In genomic region chr5:141878771-141879759, GRCh38 we compare ENCODE assay signal across 8 cellular contexts. TPM values are rescaled to one million over a fixed set of nuclear protein-coding genes. Genes with fewer than 3 reads are reported as not detected.
DNase-seq lines count a peak whose midpoint lies in the region; ATAC-seq and TF ChIP-seq lines count a peak whose summit lies in the region.

No MANE protein-coding gene starts in this region.

- H2AFZ ChIP-seq in IMR-90 (replicated peaks; ENCODE audit: low read length, poor library complexity), result peak overlapping the region; percentile 77
- H2AFZ ChIP-seq in PC-3 (ENCODE audit: low read length), result peak overlapping the region; percentile 92

- TF ChIP-seq CTCF in IMR-90 (conservative IDR thresholded peaks at IDR 0.05; ENCODE audit: low read depth, low read length) (peak; percentile 96), PC-3 (conservative IDR thresholded peaks at IDR 0.05; ENCODE audit: low read depth, low read length) (peak; percentile 85), esophagus muscularis mucosa (IDR thresholded peaks at IDR 0.05) (peak; percentile 87 to 96 (median 94))

- TF ChIP-seq POLR2A in IMR-90 (IDR thresholded peaks at IDR 0.05; ENCODE audit: low read depth, low read length) (0 out of 2 replicates have a peak, but pooled peaks have one; percentile 48), esophagus muscularis mucosa (IDR thresholded peaks at IDR 0.05; ENCODE audit: low read depth) (no peak)

- no peak overlapping the region for H2BK20ac ChIP-seq in IMR-90 (ENCODE audit: low read depth, low read length)

- CTCF ChIA-PET in IMR-90 (lab: Yijun Ruan, JAX) (interaction anchor here (0.5 to 4.3 kb wide), 22 partner anchors 10 to 214 kb away, joined by 3 to 31 read pairs (median 4); partner anchors contain the start of gene RNF14), PC-3 (lab: Charles Lee) (interaction anchor here (0.5 to 2.2 kb wide), 6 partner anchors 33 to 241 kb away, joined by 3 to 11 read pairs (median 6); no protein-coding TSS in a partner anchor)

- H3K36me3 ChIP-seq in IMR-90 (ENCODE audit: control insufficient read depth, insufficient read depth, low read length) (no peaks in the 10 kb centered on the region), PC-3 (ENCODE audit: low read depth, low read length) (no peaks in the 10 kb centered on the region), esophagus muscularis mucosa (peaks cover 0 to 6% (median 0%) of the 10 kb centered on the region in 4 donors), muscle layer of colon (ENCODE audit: insufficient read depth, low read length) (no peaks in the 10 kb centered on the region)

- TF ChIP-seq EP300 in esophagus muscularis mucosa (IDR thresholded peaks at IDR 0.05), result no peak

- DNase-seq in DMS 273 treated with DMSO at 0.1 percent for 48 hours (lab: John Stamatoyannopoulos, UW), result peak; percentile 77
- DNase-seq in IMR-90, result peak; percentile 80
- DNase-seq in PC-3, result peak; percentile 93
- peak; percentile 87 for DNase-seq in activated T-cell treated with anti-CD3 and anti-CD28 coated beads, Interleukin-2, amount 50 U/mL, for 4 hours
- DNase-seq in esophagus muscularis mucosa (ENCODE audit: extremely low spot score), result no peak
- peak; percentile 90 for DNase-seq in stimulated activated CD8-positive, alpha-beta memory T cell treated with anti-CD3 and anti-CD28 coated beads, Interleukin-4, amount 100 ng/mL, for 48 hours

- POLR2A ChIA-PET in IMR-90 (lab: Charles Lee; ENCODE audit: unreplicated experiment) (no interaction called here), PC-3 (lab: Charles Lee; ENCODE audit: unreplicated experiment) (interaction anchor here (0.7 to 1.3 kb wide), 3 partner anchors 29 to 58 kb away, joined by 5 to 13 read pairs (median 8); partner anchors contain the start of gene DELE1)

- H3K4me2 ChIP-seq in IMR-90 (ENCODE audit: low read depth, low read length) (peak overlapping the region; percentile 83), PC-3 (ENCODE audit: low read length) (peak overlapping the region; percentile 97)

- H2BK120ac ChIP-seq in IMR-90 (ENCODE audit: low read depth, low read length), result no peak overlapping the region

- H2AK9ac ChIP-seq in IMR-90 (replicated peaks; ENCODE audit: low read depth, low read length, poor library complexity), result peak overlapping the region; percentile 74

- H3K23ac ChIP-seq in IMR-90 (ENCODE audit: low read depth, low read length), result no peak overlapping the region

- peak; percentile 95 for TF ChIP-seq RAD21 in IMR-90 (IDR thresholded peaks at IDR 0.05; ENCODE audit: low read length)

- dilution Hi-C loops in IMR-90 (cut with HindIII; ENCODE audit: low sequenced_read_pairs, unreplicated experiment), result no loop called here

- H3K27me3 ChIP-seq in IMR-90 (ENCODE audit: control insufficient read depth, insufficient read depth, low read length) (peaks cover 85% of the 10 kb centered on the region), PC-3 (ENCODE audit: low read length) (no peaks in the 10 kb centered on the region), esophagus muscularis mucosa (peaks cover 0 to 86% (median 50%) of the 10 kb centered on the region in 4 donors), muscle layer of colon (ENCODE audit: control insufficient read depth in 1 of 2, insufficient read depth in 2 of 2, low read length in 2 of 2) (peaks cover 56 to 59% of the 10 kb centered on the region in 2 donors)

- no peak overlapping the region for H4K91ac ChIP-seq in IMR-90 (ENCODE audit: insufficient read depth, low read depth, low read length)

- H3K4me3 Mint-ChIP-seq in activated T-cell treated with anti-CD3 and anti-CD28 coated beads, Interleukin-2, amount 50 U/mL, for 4 hours, result peak overlapping the region; percentile 76

- ATAC-seq in GM21528 (IDR thresholded peaks at IDR 0.05; ENCODE audit: low FRiP score, unreplicated experiment) (peak; percentile 79), IMR-90 (ENCODE audit: low read depth) (peak; percentile 82), PC-3 (peak; percentile 63)
- peak; percentile 82 to 83 for ATAC-seq in activated T-cell treated with anti-CD3 and anti-CD28 coated beads, Interleukin-2, amount 50 U/mL, for 4 hours

- H3K27ac ChIP-seq in IMR-90 (ENCODE audit: insufficient read depth, low read length) (no peak overlapping the region), PC-3 (ENCODE audit: low read length) (0 out of 2 replicates have a peak overlapping the region, but pooled peaks have one; percentile 20), esophagus muscularis mucosa (replicated peaks in 1 of 4) (peak overlapping the region; percentile 73 to 82 (median 77)), muscle layer of colon (ENCODE audit: low read depth, low read length) (peak overlapping the region; percentile 55)

- peaks cover 32% of the 10 kb centered on the region for H3K4me1 Mint-ChIP-seq in activated T-cell treated with anti-CD3 and anti-CD28 coated beads, Interleukin-2, amount 50 U/mL, for 4 hours (ENCODE audit: low read depth)

- intact Hi-C loops in IMR-90 (cut with micrococcal nuclease) (loop anchor here (1.0 kb wide), 4 partner anchors 122 to 214 kb away; no protein-coding TSS in a partner anchor), PC-3 (cut with micrococcal nuclease) (loop anchor here (1.0 to 10.0 kb wide), 4 partner anchors 30 to 186 kb away; no protein-coding TSS in a partner anchor), esophagus muscularis mucosa (cut with DNase I) (loop anchor here (1.0 to 2.0 kb wide), 3 partner anchors 82 to 186 kb away; no protein-coding TSS in a partner anchor)

- no peak overlapping the region for H2AK5ac ChIP-seq in IMR-90 (ENCODE audit: low read depth, low read length)

- no peak overlapping the region for H3K56ac ChIP-seq in IMR-90 (ENCODE audit: extremely low read depth, insufficient read depth, low read length)

- H4K5ac ChIP-seq in IMR-90 (ENCODE audit: low read depth, low read length), result no peak overlapping the region

- H4K20me1 ChIP-seq in IMR-90 (ENCODE audit: insufficient read depth, low read length) (peaks cover 2% of the 10 kb centered on the region; the same call in 1 of the 2 replicates), PC-3 (ENCODE audit: low read length) (no peaks in the 10 kb centered on the region)

- H3K9ac ChIP-seq in IMR-90 (ENCODE audit: low read depth, low read length) (no peak overlapping the region), PC-3 (ENCODE audit: low read length) (peak overlapping the region; percentile 31; the same call in 1 of the 2 replicates), muscle layer of colon (ENCODE audit: low read length) (peak overlapping the region; percentile 45)

- no peak overlapping the region for H3K18ac ChIP-seq in IMR-90 (ENCODE audit: low read depth, low read length)

- H3K36me3 Mint-ChIP-seq in activated T-cell treated with anti-CD3 and anti-CD28 coated beads, Interleukin-2, amount 50 U/mL, for 4 hours (ENCODE audit: insufficient read depth), result no peaks in the 10 kb centered on the region

- H3K79me1 ChIP-seq in IMR-90 (ENCODE audit: low read depth in 1 of 2, low read length in 2 of 2), result no peaks in the 10 kb centered on the region

- H3K9me3 Mint-ChIP-seq in activated T-cell treated with anti-CD3 and anti-CD28 coated beads, Interleukin-2, amount 50 U/mL, for 4 hours, result no peaks in the 10 kb centered on the region

- in situ Hi-C loops in IMR-90 (cut with MboI; ENCODE audit: low sequenced_read_pairs), result loop anchor here (5.0 kb wide), 1 partner anchor 78 kb away; the partner anchor contains the start of gene PCDH12

- peaks cover 39% of the 10 kb centered on the region for H3K79me2 ChIP-seq in PC-3 (ENCODE audit: low read length)

- H3K14ac ChIP-seq in IMR-90 (replicated peaks; ENCODE audit: low read depth, low read length), result no peak overlapping the region

- 2% methylated on average over 7 of the region's 41 CpGs; no CpG with 5 or more reads in 1 of the 2 experiments for WGBS in IMR-90 (ENCODE audit: extremely low coverage in 2 of 2, insufficient read length in 1 of 2), 2 experiments
- 2% methylated on average over 18 of the region's 41 CpGs for WGBS in esophagus muscularis mucosa

- no peaks in the 10 kb centered on the region for H3K9me1 ChIP-seq in IMR-90 (ENCODE audit: insufficient read depth, low read length)

- H4K8ac ChIP-seq in IMR-90 (ENCODE audit: low read depth in 2 of 2, low read length in 2 of 2), result no peak overlapping the region

- no peak overlapping the region for H2BK5ac ChIP-seq in IMR-90 (ENCODE audit: low read depth, low read length, poor library complexity, severe bottlenecking)

- H3K4ac ChIP-seq in IMR-90 (ENCODE audit: low read depth, low read length), result no peak overlapping the region

- H3K4me3 ChIP-seq in IMR-90 (ENCODE audit: insufficient read depth, low read depth, low read length) (peak overlapping the region; percentile 40), PC-3 (ENCODE audit: low read length) (peak overlapping the region; percentile 71), esophagus muscularis mucosa (peak overlapping the region; percentile 70 to 82 (median 73)), muscle layer of colon (ENCODE audit: low read depth in 1 of 2, low read length in 2 of 2) (peak overlapping the region; percentile 51 to 82)

- no peak overlapping the region for H2BK15ac ChIP-seq in IMR-90 (ENCODE audit: low read depth, low read length)

- H3F3A ChIP-seq in PC-3 (ENCODE audit: low read length, unreplicated experiment), result no peaks in the 10 kb centered on the region

- 0 out of 2 replicates have a peak, but pooled peaks cover 2% of the 10 kb centered on the region for H3K9me3 ChIP-seq in IMR-90 (ENCODE audit: control insufficient read depth, insufficient read depth, low read length)
- no peaks in the 10 kb centered on the region for H3K9me3 ChIP-seq in PC-3 (ENCODE audit: low read length)
- no peaks in the 10 kb centered on the region for H3K9me3 ChIP-seq in esophagus muscularis mucosa
- H3K9me3 ChIP-seq in muscle layer of colon (ENCODE audit: low read length), result no peaks in the 10 kb centered on the region

- H3K9me2 ChIP-seq in PC-3 (replicated peaks; ENCODE audit: low read length), result no peaks in the 10 kb centered on the region

- H3K27me3 Mint-ChIP-seq in activated T-cell treated with anti-CD3 and anti-CD28 coated beads, Interleukin-2, amount 50 U/mL, for 4 hours (ENCODE audit: low read depth), result peaks cover 79% of the 10 kb centered on the region

- BruUV-seq in IMR-90 (replicated peaks; lab: Mats Ljungman, UMichigan), result no TSS peak
- BruUV-seq in PC-3 (replicated peaks; lab: Mats Ljungman, UMichigan), result no TSS peak

- peaks cover 8% of the 10 kb centered on the region; the same call in 1 of the 2 replicates for H3K4me1 ChIP-seq in IMR-90 (ENCODE audit: control insufficient read depth, insufficient read depth, low read length)
- peaks cover 9% of the 10 kb centered on the region; the same call in 1 of the 2 replicates for H3K4me1 ChIP-seq in PC-3 (ENCODE audit: insufficient read depth, low read length)
- H3K4me1 ChIP-seq in esophagus muscularis mucosa, result peaks cover 63 to 90% (median 87%) of the 10 kb centered on the region in 4 donors
- H3K4me1 ChIP-seq in muscle layer of colon (ENCODE audit: insufficient read depth, low read length), result peaks cover 18% of the 10 kb centered on the region

RNA-seq across cellular contexts. Expression of gene PCDH1, which starts 0.9 kb away (rescaled TPM):
- 0.83 and 0.90 TPM in 2 replicates for total RNA-seq in IMR-90 (2012; rRNA removed)
- 0.74 and 0.82 TPM in 2 replicates for polyA plus RNA-seq in IMR-90 (2012; rRNA removed)
- polyA plus RNA-seq in IMR-90 (2012; cell fraction: cytosol; rRNA removed), result 0.26 and 0.82 TPM in 2 replicates
- polyA plus RNA-seq in IMR-90 (2012; cell fraction: nucleus; rRNA removed; ENCODE audit: low replicate concordance), result 0.44 and 0.89 TPM in 2 replicates
- 53.0 and 55.8 TPM in 2 replicates for total RNA-seq in PC-3 (2014; rRNA removed)
- under 1 TPM; 0.05 to 0.24 (median 0.14) TPM for total RNA-seq in activated T-cell treated with anti-CD3 and anti-CD28 coated beads, Interleukin-2, amount 50 U/mL, for 4 hours
- total RNA-seq in esophagus muscularis mucosa, result 10 to 100 TPM; 18.7 to 57.8 (median 38.2) TPM

RNA-seq across cellular contexts. Expression of gene DELE1, which starts 44.6 kb away (rescaled TPM):
- total RNA-seq in IMR-90 (2012; rRNA removed), result 26.1 and 28.0 TPM in 2 replicates
- 66.1 and 73.3 TPM in 2 replicates for polyA plus RNA-seq in IMR-90 (2012; rRNA removed)
- polyA plus RNA-seq in IMR-90 (2012; cell fraction: cytosol; rRNA removed), result 39.9 and 41.3 TPM in 2 replicates
- 169 and 191 TPM in 2 replicates for polyA plus RNA-seq in IMR-90 (2012; cell fraction: nucleus; rRNA removed; ENCODE audit: low replicate concordance)
- 46.6 and 58.9 TPM in 2 replicates for total RNA-seq in PC-3 (2014; rRNA removed)
- total RNA-seq in activated T-cell treated with anti-CD3 and anti-CD28 coated beads, Interleukin-2, amount 50 U/mL, for 4 hours, result 10 to 100 TPM; 40.3 to 59.8 (median 49.8) TPM
- total RNA-seq in esophagus muscularis mucosa, result 10 to 100 TPM; 44.4 to 75.8 (median 49.6) TPM

Comparison
In these comparisons a context has a peak if more than half of its experiments do, and no peak if none do; other contexts are left out.
1. RNA of gene PCDH1, which starts 0.9 kb away (total RNA-seq): 53.0 to 55.8 TPM in PC-3 and 18.7 to 57.8 TPM in esophagus muscularis mucosa; 0.83 to 0.90 TPM in IMR-90 and 0.05 to 0.24 TPM in activated T-cell treated with anti-CD3 and anti-CD28 coated beads, Interleukin-2, amount 50 U/mL, for 4 hours; every median in the first group is over 10 times any median in the second.
2. Peak in every context shown above with its lines, with median percentiles within 50 percentile points of each other: ATAC-seq, H3K4me3 ChIP-seq and CTCF ChIP-seq.